In the genomic region with DNA sequence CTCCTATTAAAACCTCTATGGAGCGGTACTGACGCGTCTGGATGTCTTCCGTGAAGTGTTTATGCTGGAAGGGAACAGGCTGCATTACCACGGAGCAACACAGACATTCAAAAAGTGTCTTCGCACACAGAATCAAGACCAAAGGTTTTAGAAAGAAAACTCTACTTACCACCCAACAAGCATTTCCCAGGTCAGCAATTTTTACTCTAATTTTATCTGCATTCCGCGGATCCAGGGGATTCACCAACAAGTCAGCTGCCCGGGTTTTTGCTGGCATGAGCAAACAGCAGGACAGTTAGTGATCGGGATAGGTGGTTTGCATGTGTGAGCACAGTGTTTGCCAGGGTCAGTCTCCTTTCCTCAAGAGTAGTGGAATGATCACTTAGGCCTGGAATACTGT, we compare ENCODE assay signal across 17 cellular contexts.
A peak's percentile ranks its signal among the peaks of the same experiment; 100 is the strongest.
DNase-seq lines count a peak whose midpoint lies in the region; ATAC-seq, FAIRE-seq and TF ChIP-seq lines count a peak whose summit lies in the region.
"Had no signal": no experiment of that assay in that cellular context is flagged by ENCODE, and none has a peak within 500 bp of the region (broad histone marks: within the 10 kb centered on the region; RNA-seq: fewer than 3 reads in every experiment).

No MANE protein-coding gene starts in this region.

- no peak overlapping the region for H2AK5ac ChIP-seq in mesenchymal stem cell (ENCODE audit: low read length, severe bottlenecking)

- peaks cover 39% of the 10 kb centered on the region for H3K4me1 Mint-ChIP-seq in activated T-cell treated with anti-CD3 and anti-CD28 coated beads, Interleukin-2, amount 50 U/mL, for 24 hours (ENCODE audit: low read depth)
- peaks cover 43% of the 10 kb centered on the region for H3K4me1 Mint-ChIP-seq in central memory CD8-positive, alpha-beta T cell

- H2AFZ ChIP-seq in mesenchymal stem cell (ENCODE audit: low read depth, low read length) = no peak overlapping the region

- H3K36me3 ChIP-seq in mesenchymal stem cell (ENCODE audit: control insufficient read depth in 1 of 2, insufficient read depth in 2 of 2, low read depth in 1 of 2, low read length in 2 of 2) = peaks cover 29 to 47% of the 10 kb centered on the region in 2 experiments

- H3K27me3 Mint-ChIP-seq in activated T-cell treated with anti-CD3 and anti-CD28 coated beads, Interleukin-2, amount 50 U/mL, for 24 hours = no peaks in the 10 kb centered on the region
- H3K27me3 Mint-ChIP-seq in central memory CD8-positive, alpha-beta T cell = no peaks in the 10 kb centered on the region

- WGBS in mesenchymal stem cell = 97% methylated on average over 9 of the region's 10 CpGs

- no peak overlapping the region for H3K4ac ChIP-seq in mesenchymal stem cell (ENCODE audit: low read depth in 1 of 2, low read length in 2 of 2)

- ATAC-seq in central memory CD8-positive, alpha-beta T cell (replicated peaks; ENCODE audit: extremely low read depth, poor library complexity, severe bottlenecking) = no peak
- no peak for ATAC-seq in GM19023 (IDR thresholded peaks at IDR 0.05; ENCODE audit: unreplicated experiment)

- H3K4me3 Mint-ChIP-seq in activated T-cell treated with anti-CD3 and anti-CD28 coated beads, Interleukin-2, amount 50 U/mL, for 24 hours = no peak overlapping the region
- no peak overlapping the region for H3K4me3 Mint-ChIP-seq in central memory CD8-positive, alpha-beta T cell
- H3K4me3 Mint-ChIP-seq: H9 had no signal

- H2BK5ac ChIP-seq in mesenchymal stem cell (ENCODE audit: low read depth, low read length, poor library complexity, severe bottlenecking) = no peak overlapping the region

- H3K23ac ChIP-seq in mesenchymal stem cell (ENCODE audit: low read length in 2 of 2) = no peak overlapping the region

- no peak for DNase-seq in activated T-cell treated with anti-CD3 and anti-CD28 coated beads, Interleukin-2, amount 50 U/mL, for 24 hours
- no peak for DNase-seq in activated T-cell treated with anti-CD3 and anti-CD28 coated beads, Interleukin-2, amount 50 U/mL, for 48 hours
- no peak for DNase-seq in central memory CD8-positive, alpha-beta T cell (ENCODE audit: low spot score in 2 of 2)
- DNase-seq in mesenchymal stem cell (no peak), substantia nigra (lab: John Stamatoyannopoulos, UW) (no peak), D721Med (ENCODE audit: insufficient read length, low spot score) (no peak)
- no peak for DNase-seq in stimulated activated CD4-positive, alpha-beta T cell treated with anti-CD3 and anti-CD28 coated beads, Interleukin-1b, Interleukin-23, amount 100 ng/mL, for 48 hours
- DNase-seq: AML-193, DMS 273 treated with DMSO at 0.1 percent for 48 hours, GOT3, H9 had no signal

- no peak overlapping the region for H3K9ac ChIP-seq in mesenchymal stem cell (ENCODE audit: low read length)
- H3K9ac ChIP-seq: BLaER1 had no signal

- H3K4me2 ChIP-seq in mesenchymal stem cell (ENCODE audit: low read length, poor library complexity, severe bottlenecking) = no peak overlapping the region
- H3K4me2 ChIP-seq: BLaER1 had no signal

- H3K9me3 ChIP-seq in mesenchymal stem cell (ENCODE audit: control insufficient read depth, low read length) = no peaks in the 10 kb centered on the region
- H3K9me3 ChIP-seq: BLaER1 had no signal

- no peaks in the 10 kb centered on the region for H3K27me3 ChIP-seq in mesenchymal stem cell (ENCODE audit: control insufficient read depth in 1 of 2, insufficient read depth in 1 of 2, low read length in 2 of 2)
- H3K27me3 ChIP-seq: BLaER1 had no signal

- no peak overlapping the region for H3K27ac ChIP-seq in mesenchymal stem cell (ENCODE audit: low read length, poor library complexity, severe bottlenecking)
- H3K27ac ChIP-seq in substantia nigra (ENCODE audit: low read depth, low read length, poor library complexity, severe bottlenecking) = peak overlapping the region; percentile 35
- H3K27ac ChIP-seq: 22Rv1, BLaER1 had no signal

- H2BK120ac ChIP-seq in mesenchymal stem cell (ENCODE audit: low read depth, low read length) = no peak overlapping the region

- no peak overlapping the region for H2BK15ac ChIP-seq in mesenchymal stem cell (ENCODE audit: low read depth, poor library complexity, severe bottlenecking)

- H3K4me1 ChIP-seq in mesenchymal stem cell (ENCODE audit: control insufficient read depth, insufficient read depth, low read depth, low read length) = peaks cover 7% of the 10 kb centered on the region

- H3K14ac ChIP-seq in mesenchymal stem cell (ENCODE audit: low read length in 2 of 2) = no peak overlapping the region

- no peaks in the 10 kb centered on the region for H3K9me3 Mint-ChIP-seq in activated T-cell treated with anti-CD3 and anti-CD28 coated beads, Interleukin-2, amount 50 U/mL, for 24 hours
- no peaks in the 10 kb centered on the region for H3K9me3 Mint-ChIP-seq in central memory CD8-positive, alpha-beta T cell
- H3K9me3 Mint-ChIP-seq: H9 had no signal

- no peak for FAIRE-seq in D721Med (lab: Jason Lieb, UNC)
- FAIRE-seq: GM12878, GM19239, HTR-8/SVneo had no signal

- no peak for TF ChIP-seq CTCF in D721Med (IDR thresholded peaks at IDR 0.05; ENCODE audit: insufficient read depth, missing control alignments)

- peak overlapping the region; percentile 13 for H4K8ac ChIP-seq in mesenchymal stem cell (ENCODE audit: low read length)

- H4K91ac ChIP-seq in mesenchymal stem cell (ENCODE audit: low read length) = no peak overlapping the region

- H2BK12ac ChIP-seq in mesenchymal stem cell (ENCODE audit: low read length in 2 of 2) = no peak overlapping the region

- peak overlapping the region; percentile 70 for H3K27ac Mint-ChIP-seq in activated T-cell treated with anti-CD3 and anti-CD28 coated beads, Interleukin-2, amount 50 U/mL, for 24 hours
- peak overlapping the region; percentile 80 for H3K27ac Mint-ChIP-seq in central memory CD8-positive, alpha-beta T cell (ENCODE audit: low read depth)

- peaks cover 53% of the 10 kb centered on the region for H3K36me3 Mint-ChIP-seq in activated T-cell treated with anti-CD3 and anti-CD28 coated beads, Interleukin-2, amount 50 U/mL, for 24 hours (ENCODE audit: low read depth)
- H3K36me3 Mint-ChIP-seq in central memory CD8-positive, alpha-beta T cell (ENCODE audit: insufficient read depth) = peaks cover 27% of the 10 kb centered on the region

- H3K4me3 ChIP-seq in mesenchymal stem cell (ENCODE audit: insufficient read depth in 1 of 2, low read depth in 1 of 2, low read length in 2 of 2) = no peak overlapping the region
- H3K4me3 ChIP-seq: BLaER1, GM12878 had no signal

- H3K79me1 ChIP-seq in mesenchymal stem cell (replicated peaks; ENCODE audit: low read length, poor library complexity, severe bottlenecking) = peaks cover 60% of the 10 kb centered on the region

- H3K18ac ChIP-seq in mesenchymal stem cell (ENCODE audit: low read depth in 1 of 2, low read length in 2 of 2) = no peak overlapping the region
